Comparison of ENCODE assay signal across 18 cellular contexts in the genomic region with DNA sequence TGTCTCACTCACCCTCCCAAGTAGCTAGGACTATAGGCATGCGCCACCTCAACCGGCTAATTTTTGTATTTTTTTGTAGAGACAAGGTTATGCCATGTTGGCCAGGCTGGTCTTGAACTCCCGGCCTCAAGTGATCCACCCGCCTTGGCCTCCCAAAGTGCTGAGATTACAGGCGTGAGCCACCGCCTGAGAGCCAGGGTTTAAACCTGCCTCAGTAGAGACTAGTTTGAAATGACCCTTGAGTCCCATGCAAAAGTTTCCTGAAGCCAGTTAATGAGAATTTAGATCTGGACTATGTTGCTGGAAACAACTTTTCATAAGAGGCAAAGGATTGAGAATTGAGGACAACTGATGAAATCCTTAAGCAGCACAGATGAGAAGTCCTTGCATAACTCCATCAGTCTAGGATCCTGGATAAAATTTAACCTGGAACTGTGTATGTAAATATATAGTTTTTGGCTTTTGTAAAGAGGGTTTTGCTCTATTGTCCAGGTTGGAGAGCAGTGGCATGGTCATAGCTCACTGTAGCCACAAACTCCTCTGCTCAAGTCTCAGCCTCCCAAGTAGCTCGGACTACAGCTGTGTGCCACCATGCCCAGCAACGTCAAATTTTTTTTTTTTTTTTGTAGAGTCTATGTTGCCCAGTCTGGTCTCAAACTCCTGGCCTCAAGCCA.
"Had no signal": no experiment of that assay in that cellular context is flagged by ENCODE, and none has a peak within 500 bp of the region (broad histone marks: within the 10 kb centered on the region; RNA-seq: fewer than 3 reads in every experiment).

No MANE protein-coding gene starts in this region.

- H3K4me1 ChIP-seq: uterus had no signal

- H3K9me3 ChIP-seq: left ventricle myocardium inferior, mucosa of descending colon, ovary, psoas muscle, tibial artery, uterus had no signal

- H3K27me3 ChIP-seq: brain microvascular endothelial cell, ovary, tibial artery, uterus had no signal

- H3K9me3 Mint-ChIP-seq: activated naive CD8-positive, alpha-beta T cell treated with anti-CD3 and anti-CD28 coated beads, Interleukin-2, amount 50 U/mL, for 24 hours had no signal

- DNase-seq: activated CD8-positive, alpha-beta memory T cell treated with anti-CD3 and anti-CD28 coated beads for 24 hours; activated CD8-positive, alpha-beta memory T cell treated with anti-CD3 and anti-CD28 coated beads, Interleukin-2, amount 50 U/mL, for 48 hours; activated naive CD8-positive, alpha-beta T cell treated with anti-CD3 and anti-CD28 coated beads, Interleukin-2, amount 50 U/mL, for 24 hours; aorta; brain microvascular endothelial cell; effector CD4-positive, alpha-beta T cell; head of caudate nucleus; left ventricle myocardium inferior; mucosa of descending colon; naive B cell; ovary; psoas muscle; right cardiac atrium; stimulated activated CD4-positive, alpha-beta T cell treated with anti-CD3 and anti-CD28 coated beads, Interleukin-2, amount 100 ng/mL, for 24 hours; stimulated activated naive CD8-positive, alpha-beta T cell treated with anti-CD3 and anti-CD28 coated beads, Interleukin-15, Interleukin-2, amounts not matched to agents 100 U/mL and 50 U/mL, for 24 hours; tibial artery; uterus had no signal

- ATAC-seq: activated naive CD8-positive, alpha-beta T cell treated with anti-CD3 and anti-CD28 coated beads, Interleukin-2, amount 50 U/mL, for 24 hours; mucosa of descending colon; psoas muscle; right cardiac atrium; stimulated activated naive CD8-positive, alpha-beta T cell treated with anti-CD3 and anti-CD28 coated beads, Interleukin-15, Interleukin-2, amounts not matched to agents 100 U/mL and 50 U/mL, for 24 hours had no signal

- FAIRE-seq: frontal cortex had no signal

- H3K4me3 ChIP-seq: left ventricle myocardium inferior, mucosa of descending colon, ovary, psoas muscle, tibial artery, uterus had no signal

- H3K27me3 Mint-ChIP-seq: activated naive CD8-positive, alpha-beta T cell treated with anti-CD3 and anti-CD28 coated beads, Interleukin-2, amount 50 U/mL, for 24 hours; naive B cell had no signal

- H3K4me3 Mint-ChIP-seq: activated naive CD8-positive, alpha-beta T cell treated with anti-CD3 and anti-CD28 coated beads, Interleukin-2, amount 50 U/mL, for 24 hours had no signal

- H3K27ac ChIP-seq: brain microvascular endothelial cell, left ventricle myocardium inferior, ovary, psoas muscle, tibial artery, uterus had no signal

- H3K36me3 ChIP-seq: brain microvascular endothelial cell, ovary, uterus had no signal
